Comparison of ENCODE assay signal across 8 cellular contexts in the genomic region with DNA sequence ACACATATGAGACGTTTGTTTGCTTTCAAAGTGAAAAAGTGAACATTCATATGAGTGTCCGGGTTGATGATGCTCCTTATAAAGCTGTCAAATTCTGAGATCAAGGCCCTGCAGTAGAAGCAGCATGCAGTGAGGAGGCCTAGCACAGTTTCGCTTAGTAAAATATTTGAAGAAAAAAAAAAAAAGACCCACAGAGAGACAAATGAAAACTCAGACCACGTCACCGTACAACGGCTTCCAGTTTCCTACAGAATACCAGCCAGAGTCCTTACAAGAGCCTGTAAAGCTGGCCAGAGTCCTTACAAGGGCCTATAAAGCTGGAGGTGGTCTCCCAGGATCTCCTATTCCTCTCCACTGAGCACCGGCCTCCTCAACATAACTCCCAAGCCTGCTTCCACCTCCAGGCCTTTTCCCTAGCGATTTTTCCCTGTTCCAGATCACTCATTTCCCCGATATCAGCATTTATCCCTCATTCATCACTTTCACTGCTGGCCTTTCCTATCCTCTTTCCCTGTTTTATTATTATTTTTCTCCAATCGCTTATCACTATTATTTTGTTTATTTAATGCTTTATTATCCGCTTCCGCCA. TPM values are rescaled to one million over a fixed set of nuclear protein-coding genes. Genes with fewer than 3 reads are reported as not detected.
A peak's percentile ranks its signal among the peaks of the same experiment; 100 is the strongest.
DNase-seq lines count a peak whose midpoint lies in the region; ATAC-seq and TF ChIP-seq lines count a peak whose summit lies in the region.

No MANE protein-coding gene starts in this region.

- WGBS in right lobe of liver (ENCODE audit: insufficient coverage, low coverage, low lambda C conversion rate, missing lambda C conversion rate), result 24% methylated on average over 12 of the region's 12 CpGs

- intact Hi-C loops in right lobe of liver (cut with DNase I), result no loop called here

- H3K9me3 ChIP-seq in right lobe of liver, result no peaks in the 10 kb centered on the region

- H3K27me3 ChIP-seq in right lobe of liver, result no peaks in the 10 kb centered on the region

- ATAC-seq in right lobe of liver (no peak), GM21619 (IDR thresholded peaks at IDR 0.05; ENCODE audit: unreplicated experiment) (no peak)

- TF ChIP-seq CTCF in HFF-Myc (IDR thresholded peaks at IDR 0.05; ENCODE audit: low read depth, low read length, missing control alignments), result no peak
- no peak for TF ChIP-seq CTCF in cardiac fibroblast (IDR thresholded peaks at IDR 0.05; ENCODE audit: low read depth, low read length)
- TF ChIP-seq CTCF in right lobe of liver (IDR thresholded peaks at IDR 0.05), result no peak

- H3K4me1 ChIP-seq in right lobe of liver, result peaks cover 0 to 11% (median 2%) of the 10 kb centered on the region in 4 donors

- H3K36me3 ChIP-seq in right lobe of liver, result no peaks in the 10 kb centered on the region

- DNase-seq in DMS114 treated with DMSO at 0.1 percent for 48 hours (lab: John Stamatoyannopoulos, UW; ENCODE audit: unreplicated experiment) (peak; percentile 58), HFF-Myc (ENCODE audit: extremely low read depth, low read depth) (no peak), RPMI8226 (peak; percentile 78), cardiac fibroblast (ENCODE audit: low read depth in 2 of 2) (peak; percentile 79 to 80), right lobe of liver (no peak), iPS-NIHi11 (ENCODE audit: low spot score) (no peak)
- peak; percentile 33 for DNase-seq in stimulated activated naive CD4-positive, alpha-beta T cell treated with Interleukin-2 at 50 U/mL for 16 hours (lab: John Stamatoyannopoulos, UW)

- H3K27ac ChIP-seq in right lobe of liver, result peak overlapping the region; percentile 65 to 82 (median 81)

- H3K4me3 ChIP-seq in HFF-Myc (replicated peaks; ENCODE audit: low read depth, low read length), result peak overlapping the region; percentile 87
- H3K4me3 ChIP-seq in cardiac fibroblast (replicated peaks in 1 of 2; ENCODE audit: low read depth in 2 of 2, low read length in 2 of 2), result peak overlapping the region; percentile 67 to 82
- H3K4me3 ChIP-seq in right lobe of liver, result peak overlapping the region; percentile 71 to 81 (median 75)

- no peak for TF ChIP-seq POLR2A in right lobe of liver (IDR thresholded peaks at IDR 0.05)

RNA-seq across cellular contexts. Expression of gene HMGN4, which starts 1.5 kb away (rescaled TPM):
- 10 to 100 TPM in 3 of 6 experiments, 1 to 10 TPM in 3; 5.8 to 13.2 (median 9.1) TPM for total RNA-seq in right lobe of liver

RNA-seq across cellular contexts. Expression of gene BTN1A1, which starts 36.6 kb away (rescaled TPM):
- not detected for total RNA-seq in right lobe of liver

Comparison
In these comparisons a context has a peak if more than half of its experiments do, and no peak if none do; other contexts are left out.
1. DNase-seq: peak in DMS114 treated with DMSO at 0.1 percent for 48 hours (single experiment), RPMI8226 (single experiment), cardiac fibroblast (2 of 2) and stimulated activated naive CD4-positive, alpha-beta T cell treated with Interleukin-2 at 50 U/mL for 16 hours (single experiment); none in HFF-Myc (single experiment), right lobe of liver (0 of 3) and iPS-NIHi11 (single experiment).
2. Peak in every context shown above with its lines, with median percentiles within 50 percentile points of each other: H3K4me3 ChIP-seq.